ENCODE assay signal across 8 cellular contexts in genomic region chr11:117231637-117232021, GRCh38. TPM values are rescaled to one million over a fixed set of nuclear protein-coding genes. Genes with fewer than 3 reads are reported as not detected.
DNase-seq lines count a peak whose midpoint lies in the region; ATAC-seq lines count a peak whose summit lies in the region.

No MANE protein-coding gene starts in this region.

- peak in 2 of 3 experiments; percentile 9 to 35 for DNase-seq in NCI-H1417 (lab: John Stamatoyannopoulos, UW)
- DNase-seq in NCI-H1417 treated with DMSO at 0.1 percent for 48 hours (lab: John Stamatoyannopoulos, UW): no peak
- DNase-seq in activated CD8-positive, alpha-beta T cell treated with anti-CD3 and anti-CD28 coated beads, Interleukin-2, amount 10 ng/mL, durations not matched to agents 7 days and 5 days: no peak
- no peak for DNase-seq in HPDE6-E6E7 (ENCODE audit: extremely low spot score)

- H3K27ac Mint-ChIP-seq in activated CD8-positive, alpha-beta T cell treated with anti-CD3 and anti-CD28 coated beads, Interleukin-2, amount 10 ng/mL, durations not matched to agents 7 days and 5 days: peak overlapping the region; percentile 97

- H3K4me3 ChIP-seq in iPS-18a (ENCODE audit: low read length): peak overlapping the region; percentile 97
- H3K4me3 ChIP-seq in subcutaneous abdominal adipose tissue (ENCODE audit: low read depth in 1 of 5, low read length in 5 of 5): peak overlapping the region; percentile 83 to 97 (median 90)

- H3K4me1 ChIP-seq in iPS-18a (ENCODE audit: control insufficient read depth, low read depth, low read length) (peaks cover 7% of the 10 kb centered on the region), subcutaneous abdominal adipose tissue (ENCODE audit: control insufficient read depth in 5 of 5, insufficient read depth in 5 of 5, low read length in 5 of 5) (peaks cover 5 to 32% (median 31%) of the 10 kb centered on the region in 5 donors)

- H3K27me3 ChIP-seq in iPS-18a (ENCODE audit: control insufficient read depth, insufficient read depth, low read length) (no peaks in the 10 kb centered on the region), subcutaneous abdominal adipose tissue (ENCODE audit: control insufficient read depth in 5 of 5, insufficient read depth in 4 of 5, low read length in 5 of 5) (no peaks in the 10 kb centered on the region)

- H3K36me3 Mint-ChIP-seq in activated CD8-positive, alpha-beta T cell treated with anti-CD3 and anti-CD28 coated beads, Interleukin-2, amount 10 ng/mL, durations not matched to agents 7 days and 5 days (ENCODE audit: low read depth): peaks cover 40% of the 10 kb centered on the region

- H3K36me3 ChIP-seq in iPS-18a (ENCODE audit: control insufficient read depth, low read depth, low read length) (peaks cover 23% of the 10 kb centered on the region), subcutaneous abdominal adipose tissue (ENCODE audit: control insufficient read depth in 5 of 5, insufficient read depth in 5 of 5, low read length in 5 of 5) (peaks cover 0 to 37% (median 33%) of the 10 kb centered on the region in 5 donors)

- H3K27ac ChIP-seq in iPS-18a (ENCODE audit: low read length) (no peak overlapping the region), subcutaneous abdominal adipose tissue (ENCODE audit: low read depth, low read length) (peak overlapping the region; percentile 74)

- no peaks in the 10 kb centered on the region for H3K9me3 Mint-ChIP-seq in activated CD8-positive, alpha-beta T cell treated with anti-CD3 and anti-CD28 coated beads, Interleukin-2, amount 10 ng/mL, durations not matched to agents 7 days and 5 days (ENCODE audit: insufficient read depth)

- CTCF ChIA-PET in activated CD8-positive, alpha-beta T cell treated with anti-CD3 and anti-CD28 coated beads, Interleukin-2, amount 10 ng/mL, durations not matched to agents 7 days and 5 days (lab: Charles Lee): interaction anchor here (0.8 to 6.9 kb wide), 14 partner anchors 9 to 822 kb away, joined by 3 to 124 read pairs (median 5); partner anchors contain the start of genes CEP164, PAFAH1B2 and SIDT2

- peaks cover 50% of the 10 kb centered on the region for H3K4me1 Mint-ChIP-seq in activated CD8-positive, alpha-beta T cell treated with anti-CD3 and anti-CD28 coated beads, Interleukin-2, amount 10 ng/mL, durations not matched to agents 7 days and 5 days (ENCODE audit: low read depth)

- POLR2A ChIA-PET in activated CD8-positive, alpha-beta T cell treated with anti-CD3 and anti-CD28 coated beads, Interleukin-2, amount 10 ng/mL, durations not matched to agents 7 days and 5 days (lab: Charles Lee): interaction anchor here (1.2 to 3.2 kb wide), 6 partner anchors 16 to 378 kb away, joined by 3 to 15 read pairs (median 9); partner anchors contain the start of genes CEP164, PAFAH1B2 and SIDT2

- H3K9ac ChIP-seq in iPS-18a (ENCODE audit: low read length) (peak overlapping the region; percentile 70), subcutaneous abdominal adipose tissue (ENCODE audit: low read length in 5 of 5) (peak overlapping the region; percentile 81 to 97 (median 95))

- H3K9me3 ChIP-seq in iPS-18a (ENCODE audit: control insufficient read depth, low read depth, low read length) (no peaks in the 10 kb centered on the region), subcutaneous abdominal adipose tissue (ENCODE audit: control insufficient read depth in 5 of 5, low read length in 5 of 5) (no peaks in the 10 kb centered on the region)

- ATAC-seq in activated CD8-positive, alpha-beta T cell treated with anti-CD3 and anti-CD28 coated beads, Interleukin-2, amount 10 ng/mL, durations not matched to agents 7 days and 5 days: no peak
- ATAC-seq in HG03460 (IDR thresholded peaks at IDR 0.05; ENCODE audit: unreplicated experiment): no peak
- no peak for ATAC-seq in HG03280 (IDR thresholded peaks at IDR 0.05; ENCODE audit: unreplicated experiment)

- H3K4me3 Mint-ChIP-seq in activated CD8-positive, alpha-beta T cell treated with anti-CD3 and anti-CD28 coated beads, Interleukin-2, amount 10 ng/mL, durations not matched to agents 7 days and 5 days: peak overlapping the region; percentile 89

- H3K27me3 Mint-ChIP-seq in activated CD8-positive, alpha-beta T cell treated with anti-CD3 and anti-CD28 coated beads, Interleukin-2, amount 10 ng/mL, durations not matched to agents 7 days and 5 days (ENCODE audit: low read depth): no peaks in the 10 kb centered on the region

RNA-seq across cellular contexts. Expression of gene PCSK7, which starts 0.2 kb away (rescaled TPM):
- 100 to 1,000 TPM; 160 to 161 TPM for total RNA-seq in activated CD8-positive, alpha-beta T cell treated with anti-CD3 and anti-CD28 coated beads, Interleukin-2, amount 10 ng/mL, durations not matched to agents 7 days and 5 days

RNA-seq across cellular contexts. Expression of gene RNF214, which starts 0.8 kb away (rescaled TPM):
- total RNA-seq in activated CD8-positive, alpha-beta T cell treated with anti-CD3 and anti-CD28 coated beads, Interleukin-2, amount 10 ng/mL, durations not matched to agents 7 days and 5 days: 10 to 100 TPM; 19.5 to 21.2 TPM

RNA-seq across cellular contexts. Expression of gene TAGLN, which starts 32.5 kb away (rescaled TPM):
- 1 to 10 TPM; 2.4 to 2.6 TPM for total RNA-seq in activated CD8-positive, alpha-beta T cell treated with anti-CD3 and anti-CD28 coated beads, Interleukin-2, amount 10 ng/mL, durations not matched to agents 7 days and 5 days

RNA-seq across cellular contexts. Expression of gene SIDT2, which starts 53.1 kb away (rescaled TPM):
- 10 to 100 TPM; 20.2 to 23.6 TPM for total RNA-seq in activated CD8-positive, alpha-beta T cell treated with anti-CD3 and anti-CD28 coated beads, Interleukin-2, amount 10 ng/mL, durations not matched to agents 7 days and 5 days

RNA-seq across cellular contexts. Expression of gene BACE1-AS, which starts 59.5 kb away (rescaled TPM):
- 1 to 10 TPM; 3.8 to 4.3 TPM for total RNA-seq in activated CD8-positive, alpha-beta T cell treated with anti-CD3 and anti-CD28 coated beads, Interleukin-2, amount 10 ng/mL, durations not matched to agents 7 days and 5 days

Comparison
In these comparisons a context has a peak if more than half of its experiments do, and no peak if none do; other contexts are left out.
1. DNase-seq: peak in NCI-H1417 (2 of 3); none in NCI-H1417 treated with DMSO at 0.1 percent for 48 hours (single experiment), activated CD8-positive, alpha-beta T cell treated with anti-CD3 and anti-CD28 coated beads, Interleukin-2, amount 10 ng/mL, durations not matched to agents 7 days and 5 days (single experiment) and HPDE6-E6E7 (single experiment).